In genomic region chr7:1175967-1176851, GRCh38 we compare ENCODE assay signal across 1 cellular context.
TF ChIP-seq lines count a peak whose summit lies in the region.

No MANE protein-coding gene starts in this region.

TF ChIP-seq in GM12878, 131 proteins besides CTCF, POLR2A, EP300 and RAD21 (continued from another document):
- peak; percentile 66; the same call in 1 of the 2 replicates for TF ChIP-seq ZNF687 (IDR thresholded peaks at IDR 0.05)
- TF ChIP-seq ZBTB33 (IDR thresholded peaks at IDR 0.05), result no peak
- TF ChIP-seq TCF7 (IDR thresholded peaks at IDR 0.05; ENCODE audit: borderline replicate concordance), result no peak
